ENCODE assay signal across 8 cellular contexts in the genomic region with DNA sequence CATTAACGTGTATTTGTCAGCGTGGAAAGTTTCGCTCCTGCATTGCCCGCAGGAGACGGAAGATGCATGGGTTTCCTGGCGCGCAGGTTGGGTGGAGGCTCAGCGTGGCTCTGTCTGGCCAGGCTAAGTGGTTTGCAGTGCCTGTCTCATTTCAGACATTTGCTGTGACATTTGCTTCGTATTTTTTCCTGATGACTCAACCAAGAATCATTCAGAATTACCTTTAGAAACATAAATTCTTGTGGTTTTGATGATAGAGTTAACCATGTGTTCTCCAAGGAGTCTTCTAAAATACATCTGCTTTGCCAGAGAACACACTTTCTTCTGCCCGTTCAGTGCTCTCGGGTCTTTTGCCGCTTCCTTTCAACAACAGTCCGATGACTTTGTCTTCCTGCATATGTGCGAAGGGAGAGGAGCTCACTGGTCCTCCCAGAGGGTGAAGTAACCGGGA.
DNase-seq lines count a peak whose midpoint lies in the region; ATAC-seq and TF ChIP-seq lines count a peak whose summit lies in the region.

No MANE protein-coding gene starts in this region.

- H3K4me1 Mint-ChIP-seq in Calu3 (ENCODE audit: low read depth, unreplicated experiment), result peaks cover 20% of the 10 kb centered on the region
- H3K4me1 Mint-ChIP-seq in activated naive CD4-positive, alpha-beta T cell treated with anti-CD3 and anti-CD28 coated beads, Interleukin-2, amount 10 ng/mL, durations not matched to agents 7 days and 5 days, result peaks cover 90% of the 10 kb centered on the region

- no TSS peak for BruUV-seq in Calu3 (replicated peaks; lab: Mats Ljungman, UMichigan)

- H3K27ac ChIP-seq in osteoblast (ENCODE audit: low read depth, low read length), result peak overlapping the region; percentile 70

- no peaks in the 10 kb centered on the region for H3K27me3 Mint-ChIP-seq in Calu3 (ENCODE audit: unreplicated experiment)
- no peaks in the 10 kb centered on the region for H3K27me3 Mint-ChIP-seq in activated naive CD4-positive, alpha-beta T cell treated with anti-CD3 and anti-CD28 coated beads, Interleukin-2, amount 10 ng/mL, durations not matched to agents 7 days and 5 days

- H3K9me3 Mint-ChIP-seq in Calu3 (ENCODE audit: low read depth, unreplicated experiment), result no peaks in the 10 kb centered on the region
- no peaks in the 10 kb centered on the region for H3K9me3 Mint-ChIP-seq in activated naive CD4-positive, alpha-beta T cell treated with anti-CD3 and anti-CD28 coated beads, Interleukin-2, amount 10 ng/mL, durations not matched to agents 7 days and 5 days

- H3K4me3 Mint-ChIP-seq in Calu3 (ENCODE audit: low read depth, unreplicated experiment), result no peak overlapping the region
- peak overlapping the region; percentile 57 for H3K4me3 Mint-ChIP-seq in activated naive CD4-positive, alpha-beta T cell treated with anti-CD3 and anti-CD28 coated beads, Interleukin-2, amount 10 ng/mL, durations not matched to agents 7 days and 5 days

- intact Hi-C loops in Calu3 (cut with micrococcal nuclease; ENCODE audit: unreplicated experiment), result no loop called here

- peaks cover 18% of the 10 kb centered on the region for H3K4me1 ChIP-seq in osteoblast (ENCODE audit: insufficient read depth, low read length)

- H3K27ac Mint-ChIP-seq in Calu3 (ENCODE audit: unreplicated experiment), result no peak overlapping the region
- peak overlapping the region; percentile 98 for H3K27ac Mint-ChIP-seq in activated naive CD4-positive, alpha-beta T cell treated with anti-CD3 and anti-CD28 coated beads, Interleukin-2, amount 10 ng/mL, durations not matched to agents 7 days and 5 days

- ATAC-seq in GM19463 (IDR thresholded peaks at IDR 0.05; ENCODE audit: unreplicated experiment), result no peak

- DNase-seq in Calu3 (peak; percentile 19), SHP77 treated with DMSO at 0.1 percent for 48 hours (lab: John Stamatoyannopoulos, UW) (peak; percentile 71), osteoblast (ENCODE audit: insufficient read length, low spot score, missing footprints) (peak; percentile 88), NCI-H1436 treated with DMSO at 0.1 percent for 48 hours (lab: John Stamatoyannopoulos, UW) (no peak), NCI-H2107 treated with DMSO at 0.1 percent for 48 hours (lab: John Stamatoyannopoulos, UW; ENCODE audit: unreplicated experiment) (no peak), GF-D8 (lab: John Stamatoyannopoulos, UW) (no peak)
- DNase-seq in activated naive CD4-positive, alpha-beta T cell treated with anti-CD3 and anti-CD28 coated beads, Interleukin-2, amount 10 ng/mL, durations not matched to agents 7 days and 5 days, result peak; percentile 77

- H3K4me3 ChIP-seq in osteoblast (ENCODE audit: insufficient read depth, low read length), result peak overlapping the region; percentile 59

- no peaks in the 10 kb centered on the region for H4K20me1 ChIP-seq in osteoblast (ENCODE audit: insufficient read depth, low read length)

- no peaks in the 10 kb centered on the region for H3K27me3 ChIP-seq in osteoblast (ENCODE audit: insufficient read depth, low read length)

- H3K79me2 ChIP-seq in osteoblast (ENCODE audit: insufficient read depth, low read length), result no peaks in the 10 kb centered on the region

- peak overlapping the region; percentile 9 for H2AFZ ChIP-seq in osteoblast (ENCODE audit: low read length)

- CTCF ChIA-PET in Calu3 (lab: Charles Lee), result no interaction called here
- CTCF ChIA-PET in activated naive CD4-positive, alpha-beta T cell treated with anti-CD3 and anti-CD28 coated beads, Interleukin-2, amount 10 ng/mL, durations not matched to agents 7 days and 5 days (lab: Charles Lee), result no interaction called here

- H3K9me3 ChIP-seq in osteoblast (ENCODE audit: low read depth, low read length), result no peaks in the 10 kb centered on the region

- no peaks in the 10 kb centered on the region for H3K36me3 ChIP-seq in osteoblast (ENCODE audit: insufficient read depth, low read length)

- no peak for TF ChIP-seq CTCF in Calu3 (IDR thresholded peaks at IDR 0.05; ENCODE audit: unreplicated experiment)
- no peak for TF ChIP-seq CTCF in osteoblast (IDR thresholded peaks at IDR 0.05; ENCODE audit: extremely low read depth, low read depth, low read length)

- peak overlapping the region; percentile 71 for H3K4me2 ChIP-seq in osteoblast (ENCODE audit: insufficient read depth, low read length)

- no peaks in the 10 kb centered on the region for H3K36me3 Mint-ChIP-seq in Calu3 (ENCODE audit: insufficient read depth, unreplicated experiment)
- peaks cover 45% of the 10 kb centered on the region for H3K36me3 Mint-ChIP-seq in activated naive CD4-positive, alpha-beta T cell treated with anti-CD3 and anti-CD28 coated beads, Interleukin-2, amount 10 ng/mL, durations not matched to agents 7 days and 5 days

Comparison
In these comparisons a context has a peak if more than half of its experiments do, and no peak if none do; other contexts are left out.
1. DNase-seq: peak in Calu3 (single experiment), SHP77 treated with DMSO at 0.1 percent for 48 hours (single experiment), activated naive CD4-positive, alpha-beta T cell treated with anti-CD3 and anti-CD28 coated beads, Interleukin-2, amount 10 ng/mL, durations not matched to agents 7 days and 5 days (single experiment) and osteoblast (single experiment); none in NCI-H1436 treated with DMSO at 0.1 percent for 48 hours (single experiment), NCI-H2107 treated with DMSO at 0.1 percent for 48 hours (single experiment) and GF-D8 (single experiment).